ENCODE assay signal across 8 cellular contexts in genomic region chr1:92486251-92487077, GRCh38.
DNase-seq lines count a peak whose midpoint lies in the region; ATAC-seq lines count a peak whose summit lies in the region.

TSS of gene GFI1 (minus strand) at chr1:92486925. CDS start at chr1:92483487, 3,438 bp downstream.

- no peak within 1 kb of the TSS for H3K27ac ChIP-seq in iPS DF 6.9 (ENCODE audit: low read length)

- peaks cover 70% of the 10 kb centered on the region for H3K27me3 ChIP-seq in iPS DF 6.9 (ENCODE audit: control insufficient read depth, insufficient read depth, low read length)

- peaks cover 12% of the 10 kb centered on the region for H3K4me1 ChIP-seq in iPS DF 6.9 (ENCODE audit: control insufficient read depth, insufficient read depth, low read length)

- H3K4me3 ChIP-seq in iPS DF 6.9 (ENCODE audit: low read length): peak within 1 kb of the TSS; percentile 46; the same call in 1 of the 2 replicates

- no CpG with 5 or more reads among the region's 77 CpGs for WGBS in iPS DF 6.9 (ENCODE audit: insufficient coverage, insufficient read length)

- no peaks in the 10 kb centered on the region for H3K9me3 ChIP-seq in iPS DF 6.9 (ENCODE audit: control insufficient read depth, insufficient read depth, low read length)

- H3K36me3 ChIP-seq in iPS DF 6.9 (ENCODE audit: control insufficient read depth, insufficient read depth, low read length): no peaks in the 10 kb centered on the region

- ATAC-seq in HG02840 (IDR thresholded peaks at IDR 0.05; ENCODE audit: low FRiP score, unreplicated experiment): peak; percentile 8

- DNase-seq in DMS153 treated with DMSO at 0.1 percent for 48 hours (lab: John Stamatoyannopoulos, UW; ENCODE audit: unreplicated experiment) (peak; percentile 5), DMS153 (lab: John Stamatoyannopoulos, UW) (no peak), OCI-M1 (lab: John Stamatoyannopoulos, UW) (peak; percentile 71), iPS DF 6.9 (ENCODE audit: low read depth, low spot score) (no peak), NCI-H2107 treated with DMSO at 0.1 percent for 48 hours (lab: John Stamatoyannopoulos, UW; ENCODE audit: unreplicated experiment) (no peak)
- peak; percentile 80 for DNase-seq in activated naive CD4-positive, alpha-beta T cell treated with Interleukin-2 at 50 U/mL for 16 hours
- peak; percentile 87 for DNase-seq in stimulated activated CD4-positive, alpha-beta T cell treated with anti-CD3 and anti-CD28 coated beads, Interleukin-15, amount 100 ng/mL, for 24 hours

Comparison
In these comparisons a context has a peak if more than half of its experiments do, and no peak if none do; other contexts are left out.
1. DNase-seq: peak in DMS153 treated with DMSO at 0.1 percent for 48 hours (single experiment), OCI-M1 (single experiment), activated naive CD4-positive, alpha-beta T cell treated with Interleukin-2 at 50 U/mL for 16 hours (single experiment) and stimulated activated CD4-positive, alpha-beta T cell treated with anti-CD3 and anti-CD28 coated beads, Interleukin-15, amount 100 ng/mL, for 24 hours (single experiment); none in DMS153 (single experiment), iPS DF 6.9 (single experiment) and NCI-H2107 treated with DMSO at 0.1 percent for 48 hours (single experiment).